In genomic region chr13:53784331-53784730, GRCh38 we compare ENCODE assay signal across 16 cellular contexts.
DNase-seq lines count a peak whose midpoint lies in the region; ATAC-seq and TF ChIP-seq lines count a peak whose summit lies in the region.
"Had no signal": no experiment of that assay in that cellular context is flagged by ENCODE, and none has a peak within 500 bp of the region (broad histone marks: within the 10 kb centered on the region; RNA-seq: fewer than 3 reads in every experiment).

No MANE protein-coding gene starts in this region.

- H3K4me1 Mint-ChIP-seq in GM23338: peaks cover 33% of the 10 kb centered on the region
- H3K4me1 Mint-ChIP-seq in activated naive CD4-positive, alpha-beta T cell treated with anti-CD3 and anti-CD28 coated beads, Interleukin-2, amount 10 ng/mL, durations not matched to agents 7 days and 5 days: no peaks in the 10 kb centered on the region

- no peaks in the 10 kb centered on the region for H3K9me3 Mint-ChIP-seq in GM23338
- H3K9me3 Mint-ChIP-seq in activated naive CD4-positive, alpha-beta T cell treated with anti-CD3 and anti-CD28 coated beads, Interleukin-2, amount 10 ng/mL, durations not matched to agents 7 days and 5 days: no peaks in the 10 kb centered on the region

- TF ChIP-seq RAD21 in neural cell (conservative IDR thresholded peaks at IDR 0.05): no peak

- H3F3A ChIP-seq in neural cell (ENCODE audit: insufficient read depth, low read length, poor library complexity, severe bottlenecking) (no peaks in the 10 kb centered on the region), GM23338 (replicated peaks; ENCODE audit: low read depth) (no peaks in the 10 kb centered on the region)

- H3K27ac ChIP-seq in OCI-LY3 (ENCODE audit: low read length) (no peak overlapping the region), neural cell (ENCODE audit: low read length) (no peak overlapping the region), GM23338 (ENCODE audit: low read depth) (no peak overlapping the region)
- H3K27ac ChIP-seq: 22Rv1, GM23248 had no signal

- H3K4me3 ChIP-seq in OCI-LY3 (ENCODE audit: low read length): no peak overlapping the region
- no peak overlapping the region for H3K4me3 ChIP-seq in neural cell (ENCODE audit: low read length)
- no peak overlapping the region for H3K4me3 ChIP-seq in GM23338
- H3K4me3 ChIP-seq: GM23248, K562 had no signal

- H3K9ac ChIP-seq in OCI-LY3 (ENCODE audit: low read length) (no peak overlapping the region), neural cell (ENCODE audit: low read length) (no peak overlapping the region)
- H3K9ac ChIP-seq: GM23248 had no signal

- H3K79me2 ChIP-seq in OCI-LY3 (ENCODE audit: low read length) (no peaks in the 10 kb centered on the region), neural cell (replicated peaks; ENCODE audit: insufficient read depth, low read length) (no peaks in the 10 kb centered on the region), GM23338 (replicated peaks; ENCODE audit: insufficient read depth) (no peaks in the 10 kb centered on the region)

- no peak for TF ChIP-seq CTCF in OCI-LY3 (IDR thresholded peaks at IDR 0.05; ENCODE audit: low read depth, low read length)
- TF ChIP-seq CTCF in neural cell (IDR thresholded peaks at IDR 0.05; ENCODE audit: poor library complexity, severe bottlenecking): no peak
- TF ChIP-seq CTCF in GM23338 (conservative IDR thresholded peaks at IDR 0.05; ENCODE audit: low read depth in 2 of 2): no peak

- H3K4me2 ChIP-seq in OCI-LY3 (ENCODE audit: low read length) (no peak overlapping the region), neural cell (ENCODE audit: low read length) (no peak overlapping the region), GM23338 (no peak overlapping the region)

- H2AFZ ChIP-seq in OCI-LY3 (ENCODE audit: low read depth, low read length) (0 out of 2 replicates have a peak overlapping the region, but pooled peaks have one; percentile 42), neural cell (ENCODE audit: low read depth, low read length) (no peak overlapping the region), GM23338 (no peak overlapping the region)
- H2AFZ ChIP-seq: GM23248 had no signal

- DNase-seq in NCI-H1417 (lab: John Stamatoyannopoulos, UW) (peak in 2 of 3 experiments; percentile 31 to 71), NCI-H1417 treated with DMSO at 0.1 percent for 48 hours (lab: John Stamatoyannopoulos, UW) (no peak), NCI-H146 (lab: John Stamatoyannopoulos, UW) (peak; percentile 69), GM23338 (ENCODE audit: low spot score) (no peak)
- DNase-seq in activated T-cell treated with anti-CD3 and anti-CD28 coated beads, Interleukin-2, amount 50 U/mL, for 1 hour: no peak
- DNase-seq in activated naive CD4-positive, alpha-beta T cell treated with anti-CD3 and anti-CD28 coated beads, Interleukin-2, amount 10 ng/mL, durations not matched to agents 7 days and 5 days: no peak
- DNase-seq: CD8-positive, alpha-beta T cell; GM23248; MV-4-11; NCI-H1436; NCI-H524 treated with DMSO at 0.1 percent for 48 hours had no signal

- H3K36me3 Mint-ChIP-seq in GM23338 (ENCODE audit: low read depth): 0 out of 3 replicates have a peak, but pooled peaks cover 4% of the 10 kb centered on the region
- H3K36me3 Mint-ChIP-seq in activated naive CD4-positive, alpha-beta T cell treated with anti-CD3 and anti-CD28 coated beads, Interleukin-2, amount 10 ng/mL, durations not matched to agents 7 days and 5 days: no peaks in the 10 kb centered on the region
- H3K36me3 Mint-ChIP-seq: CD8-positive, alpha-beta T cell had no signal

- H3K4me3 Mint-ChIP-seq in GM23338: no peak overlapping the region
- H3K4me3 Mint-ChIP-seq in activated naive CD4-positive, alpha-beta T cell treated with anti-CD3 and anti-CD28 coated beads, Interleukin-2, amount 10 ng/mL, durations not matched to agents 7 days and 5 days: no peak overlapping the region
- H3K4me3 Mint-ChIP-seq: CD8-positive, alpha-beta T cell had no signal

- H3K36me3 ChIP-seq in OCI-LY3 (replicated peaks; ENCODE audit: low read depth, low read length): no peaks in the 10 kb centered on the region
- no peaks in the 10 kb centered on the region for H3K36me3 ChIP-seq in neural cell (ENCODE audit: insufficient read depth, low read length)
- H3K36me3 ChIP-seq in GM23338 (ENCODE audit: insufficient read depth): no peaks in the 10 kb centered on the region

- TF ChIP-seq EP300 in neural cell (conservative IDR thresholded peaks at IDR 0.05; ENCODE audit: poor library complexity, severe bottlenecking): peak; percentile 36

- ATAC-seq in GM23338: no peak
- ATAC-seq: CD8-positive, alpha-beta T cell; HCT116; K562 had no signal

- no peaks in the 10 kb centered on the region for H3K27me3 Mint-ChIP-seq in GM23338 (ENCODE audit: insufficient read depth, low read depth, poor library complexity)
- no peaks in the 10 kb centered on the region for H3K27me3 Mint-ChIP-seq in activated naive CD4-positive, alpha-beta T cell treated with anti-CD3 and anti-CD28 coated beads, Interleukin-2, amount 10 ng/mL, durations not matched to agents 7 days and 5 days

- no peak overlapping the region for H3K27ac Mint-ChIP-seq in GM23338
- no peak overlapping the region for H3K27ac Mint-ChIP-seq in activated naive CD4-positive, alpha-beta T cell treated with anti-CD3 and anti-CD28 coated beads, Interleukin-2, amount 10 ng/mL, durations not matched to agents 7 days and 5 days
- H3K27ac Mint-ChIP-seq: CD8-positive, alpha-beta T cell had no signal

- H3K27me3 ChIP-seq in OCI-LY3 (ENCODE audit: low read depth, low read length) (no peaks in the 10 kb centered on the region), neural cell (ENCODE audit: insufficient read depth, low read depth, low read length) (no peaks in the 10 kb centered on the region), GM23338 (ENCODE audit: insufficient read depth) (no peaks in the 10 kb centered on the region)

- peaks cover 4% of the 10 kb centered on the region; the same call in 1 of the 2 replicates for H3K4me1 ChIP-seq in OCI-LY3 (ENCODE audit: low read length)
- peaks cover 20% of the 10 kb centered on the region for H3K4me1 ChIP-seq in GM23338 (ENCODE audit: insufficient read depth)

- H3K9me3 ChIP-seq in OCI-LY3 (ENCODE audit: insufficient read depth, low read length) (no peaks in the 10 kb centered on the region), neural cell (ENCODE audit: low read length) (no peaks in the 10 kb centered on the region)

- no peaks in the 10 kb centered on the region for H4K20me1 ChIP-seq in OCI-LY3 (ENCODE audit: insufficient read depth, low read length)
- no peaks in the 10 kb centered on the region for H4K20me1 ChIP-seq in neural cell (ENCODE audit: insufficient read depth)
- H4K20me1 ChIP-seq in GM23338 (replicated peaks; ENCODE audit: insufficient read depth): no peaks in the 10 kb centered on the region

- H3K9me2 ChIP-seq in neural cell (ENCODE audit: insufficient read depth, low read length) (no peaks in the 10 kb centered on the region), GM23338 (ENCODE audit: insufficient read depth) (no peaks in the 10 kb centered on the region)

- CTCF ChIA-PET in activated naive CD4-positive, alpha-beta T cell treated with anti-CD3 and anti-CD28 coated beads, Interleukin-2, amount 10 ng/mL, durations not matched to agents 7 days and 5 days (lab: Charles Lee): no interaction called here

TF ChIP-seq in neural cell, 6 proteins besides CTCF, POLR2A, EP300 and RAD21 (continues in another document):
- TF ChIP-seq MXI1 (conservative IDR thresholded peaks at IDR 0.05; ENCODE audit: poor library complexity, severe bottlenecking) (no peak), TAF1 (IDR thresholded peaks at IDR 0.05; ENCODE audit: low read depth) (no peak), SMC3 (conservative IDR thresholded peaks at IDR 0.05; ENCODE audit: poor library complexity) (no peak)

TF ChIP-seq in GM23338, 12 proteins besides CTCF, POLR2A, EP300 and RAD21 (continues in another document):
- no peak for TF ChIP-seq ETS1 (IDR thresholded peaks at IDR 0.05)
- TF ChIP-seq JUNB (IDR thresholded peaks at IDR 0.05; ENCODE audit: unreplicated experiment): no peak
- no peak for TF ChIP-seq POLR2AphosphoS5 (IDR thresholded peaks at IDR 0.05; ENCODE audit: low read depth)
- TF ChIP-seq ZNF114 (CRISPR knock-in tag; IDR thresholded peaks at IDR 0.05): no peak
- TF ChIP-seq ZNF331 (CRISPR knock-in tag; IDR thresholded peaks at IDR 0.05; ENCODE audit: low read depth): no peak
- no peak for TF ChIP-seq NANOG (IDR thresholded peaks at IDR 0.05; ENCODE audit: borderline replicate concordance)

Comparison
In these comparisons a context has a peak if more than half of its experiments do, and no peak if none do; other contexts are left out.
1. DNase-seq: peak in NCI-H1417 (2 of 3) and NCI-H146 (single experiment); none in NCI-H1417 treated with DMSO at 0.1 percent for 48 hours (single experiment), GM23338 (single experiment), activated T-cell treated with anti-CD3 and anti-CD28 coated beads, Interleukin-2, amount 50 U/mL, for 1 hour (single experiment) and activated naive CD4-positive, alpha-beta T cell treated with anti-CD3 and anti-CD28 coated beads, Interleukin-2, amount 10 ng/mL, durations not matched to agents 7 days and 5 days (single experiment).